8 cellular contexts compared by ENCODE assay signal in genomic region chr15:72118400-72118978, GRCh38.
DNase-seq lines count a peak whose midpoint lies in the region; ATAC-seq and TF ChIP-seq lines count a peak whose summit lies in the region.

TSS of gene SENP8 (plus strand) at chr15:72118403. CDS start at chr15:72139624, 21,221 bp downstream.

- peaks cover 32% of the 10 kb centered on the region for H3K4me1 Mint-ChIP-seq in stimulated activated naive CD8-positive, alpha-beta T cell treated with anti-CD3 and anti-CD28 coated beads, Interleukin-15, Interleukin-2, amounts not matched to agents 100 ng/mL and 50 ng/mL, for 24 hours (ENCODE audit: low read depth)

- no peaks in the 10 kb centered on the region for H3K27me3 ChIP-seq in iPS-18a (ENCODE audit: control insufficient read depth, insufficient read depth, low read length)

- no peaks in the 10 kb centered on the region for H3K36me3 Mint-ChIP-seq in stimulated activated naive CD8-positive, alpha-beta T cell treated with anti-CD3 and anti-CD28 coated beads, Interleukin-15, Interleukin-2, amounts not matched to agents 100 ng/mL and 50 ng/mL, for 24 hours (ENCODE audit: low read depth)

- H3K4me3 Mint-ChIP-seq in stimulated activated naive CD8-positive, alpha-beta T cell treated with anti-CD3 and anti-CD28 coated beads, Interleukin-15, Interleukin-2, amounts not matched to agents 100 ng/mL and 50 ng/mL, for 24 hours = peak within 1 kb of the TSS; percentile 95

- H3K9ac ChIP-seq in iPS-18a (ENCODE audit: low read length) = peak within 1 kb of the TSS; percentile 82

- H3K4me1 ChIP-seq in iPS-18a (ENCODE audit: control insufficient read depth, low read depth, low read length) = peaks cover 7% of the 10 kb centered on the region

- H3K27ac ChIP-seq in angular gyrus (ENCODE audit: low read depth, low read length) = peak within 1 kb of the TSS; percentile 96
- peak within 1 kb of the TSS; percentile 81 for H3K27ac ChIP-seq in iPS-18a (ENCODE audit: low read length)

- ATAC-seq in GM19452 (IDR thresholded peaks at IDR 0.05; ENCODE audit: unreplicated experiment) = peak; percentile 28
- ATAC-seq in HG03469 (IDR thresholded peaks at IDR 0.05; ENCODE audit: unreplicated experiment) = no peak
- ATAC-seq in HG03457 (IDR thresholded peaks at IDR 0.05; ENCODE audit: unreplicated experiment) = no peak

- H3K36me3 ChIP-seq in iPS-18a (ENCODE audit: control insufficient read depth, low read depth, low read length) = no peaks in the 10 kb centered on the region

- no peaks in the 10 kb centered on the region for H3K27me3 Mint-ChIP-seq in stimulated activated naive CD8-positive, alpha-beta T cell treated with anti-CD3 and anti-CD28 coated beads, Interleukin-15, Interleukin-2, amounts not matched to agents 100 ng/mL and 50 ng/mL, for 24 hours

- no peaks in the 10 kb centered on the region for H3K9me3 ChIP-seq in iPS-18a (ENCODE audit: control insufficient read depth, low read depth, low read length)

- no peak for TF ChIP-seq EP300 in Ishikawa (IDR thresholded peaks at IDR 0.05; ENCODE audit: borderline replicate concordance)

- DNase-seq in DMS53 (lab: John Stamatoyannopoulos, UW) = peak; percentile 93

- peak within 1 kb of the TSS; percentile 98 for H3K27ac Mint-ChIP-seq in stimulated activated naive CD8-positive, alpha-beta T cell treated with anti-CD3 and anti-CD28 coated beads, Interleukin-15, Interleukin-2, amounts not matched to agents 100 ng/mL and 50 ng/mL, for 24 hours

- peak within 1 kb of the TSS; percentile 87 for H3K4me3 ChIP-seq in iPS-18a (ENCODE audit: low read length)

- no peak for TF ChIP-seq RAD21 in Ishikawa (IDR thresholded peaks at IDR 0.05; ENCODE audit: low read depth)

- H3K9me3 Mint-ChIP-seq in stimulated activated naive CD8-positive, alpha-beta T cell treated with anti-CD3 and anti-CD28 coated beads, Interleukin-15, Interleukin-2, amounts not matched to agents 100 ng/mL and 50 ng/mL, for 24 hours = no peaks in the 10 kb centered on the region

TF ChIP-seq in Ishikawa, 13 proteins besides CTCF, POLR2A, EP300 and RAD21:
- TF ChIP-seq TAF1 (IDR thresholded peaks at IDR 0.05; ENCODE audit: low read depth) (peak; percentile 83), FOXM1 (IDR thresholded peaks at IDR 0.05; ENCODE audit: borderline replicate concordance, low read depth) (no peak)
TF ChIP-seq in Ishikawa: peak in this region for 1.
